11 cellular contexts compared by ENCODE assay signal in the genomic region with DNA sequence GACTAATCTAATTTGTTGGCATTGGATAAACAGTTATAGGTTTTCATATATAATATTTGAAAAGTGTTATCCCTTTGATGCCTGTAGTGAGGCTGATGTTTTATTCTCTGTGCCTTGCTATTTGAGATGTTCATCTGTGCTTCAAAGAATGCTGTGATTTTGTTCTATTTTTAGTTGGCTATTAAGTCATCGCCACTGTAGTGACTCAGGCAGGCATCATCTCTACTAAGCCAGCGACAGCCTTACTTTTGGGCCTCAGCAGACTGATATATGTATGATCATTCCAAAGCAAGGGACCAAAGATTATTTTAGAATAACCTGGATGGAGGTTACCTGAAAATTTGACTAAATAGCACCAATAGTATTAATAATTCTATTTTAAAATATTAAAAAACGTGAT.
DNase-seq lines count a peak whose midpoint lies in the region; ATAC-seq, FAIRE-seq and TF ChIP-seq lines count a peak whose summit lies in the region.
"Had no signal": no experiment of that assay in that cellular context is flagged by ENCODE, and none has a peak within 500 bp of the region (broad histone marks: within the 10 kb centered on the region; RNA-seq: fewer than 3 reads in every experiment).

No MANE protein-coding gene starts in this region.

- no peak overlapping the region for H3K27ac ChIP-seq in MM.1S (ENCODE audit: low read length)
- H3K27ac ChIP-seq: body of pancreas, prostate gland had no signal

- no peaks in the 10 kb centered on the region for H3K79me2 ChIP-seq in MM.1S (ENCODE audit: low read length)

- H3K9me3 ChIP-seq in MM.1S (replicated peaks; ENCODE audit: insufficient read depth, low read length), result no peaks in the 10 kb centered on the region
- H3K9me3 ChIP-seq: body of pancreas, prostate gland had no signal

- in situ Hi-C loops in ACHN (cut with HindIII; ENCODE audit: low pct_ligation_motif_present, low pct_unique_long_range_greater_than_20kb, low sequenced_read_pairs), result no loop called here
- in situ Hi-C loops in G401 (cut with HindIII; ENCODE audit: low sequenced_read_pairs), result no loop called here

- no peak overlapping the region for H3K4me3 ChIP-seq in MM.1S (ENCODE audit: low read length)
- H3K4me3 ChIP-seq: body of pancreas, prostate gland had no signal

- no peaks in the 10 kb centered on the region for H4K20me1 ChIP-seq in MM.1S (ENCODE audit: insufficient read depth, low read length)

- no peak for FAIRE-seq in HTR-8/SVneo (lab: Jason Lieb, UNC)

- no peak overlapping the region for H3K4me2 ChIP-seq in MM.1S (ENCODE audit: low read depth, low read length)

- DNase-seq in ACHN (peak; percentile 71), HTR-8/SVneo (ENCODE audit: insufficient read length, low spot score) (peak; percentile 10), brain pericyte (ENCODE audit: low read depth, low spot score) (peak; percentile 8), iris pigment epithelial cell (ENCODE audit: low read depth) (peak; percentile 76), dermis blood vessel endothelial cell (no peak), G401 (ENCODE audit: low spot score) (no peak), MM.1S (no peak)
- DNase-seq: body of pancreas, NCI-H2107 had no signal

- no peak overlapping the region for H2AFZ ChIP-seq in MM.1S (ENCODE audit: low read length)

- TF ChIP-seq CTCF in MM.1S (IDR thresholded peaks at IDR 0.05; ENCODE audit: low read length), result no peak

- no peaks in the 10 kb centered on the region for H3F3A ChIP-seq in MM.1S (ENCODE audit: insufficient read depth, low read length)

- no peak overlapping the region for H3K9ac ChIP-seq in MM.1S (ENCODE audit: low read length)

- ATAC-seq in HG03135 (IDR thresholded peaks at IDR 0.05; ENCODE audit: unreplicated experiment), result no peak
- ATAC-seq: body of pancreas had no signal

- H3K27me3 ChIP-seq in MM.1S (replicated peaks; ENCODE audit: insufficient read depth, low read length), result no peaks in the 10 kb centered on the region
- H3K27me3 ChIP-seq: body of pancreas had no signal

- H3K4me1 ChIP-seq in MM.1S (ENCODE audit: low read length), result no peaks in the 10 kb centered on the region
- H3K4me1 ChIP-seq: prostate gland had no signal

- no peaks in the 10 kb centered on the region for H3K9me2 ChIP-seq in MM.1S (replicated peaks; ENCODE audit: insufficient read depth, low read length)

- H3K36me3 ChIP-seq in MM.1S (replicated peaks; ENCODE audit: insufficient read depth, low read length), result no peaks in the 10 kb centered on the region
- H3K36me3 ChIP-seq: prostate gland had no signal

Comparison
In these comparisons a context has a peak if more than half of its experiments do, and no peak if none do; other contexts are left out.
1. DNase-seq: peak in ACHN (single experiment), HTR-8/SVneo (single experiment), brain pericyte (single experiment) and iris pigment epithelial cell (single experiment); none in dermis blood vessel endothelial cell (single experiment), G401 (single experiment) and MM.1S (single experiment).